13 cellular contexts compared by ENCODE assay signal in genomic region chr18:48828201-48828580, GRCh38.
DNase-seq lines count a peak whose midpoint lies in the region; ATAC-seq and TF ChIP-seq lines count a peak whose summit lies in the region.
"Had no signal": no experiment of that assay in that cellular context is flagged by ENCODE, and none has a peak within 500 bp of the region (broad histone marks: within the 10 kb centered on the region; RNA-seq: fewer than 3 reads in every experiment).

No MANE protein-coding gene starts in this region.

- H3K4me3 Mint-ChIP-seq in effector memory CD8-positive, alpha-beta T cell = no peak overlapping the region
- peak overlapping the region; percentile 86 for H3K4me3 Mint-ChIP-seq in neural progenitor cell
- H3K4me3 Mint-ChIP-seq: activated CD4-positive, alpha-beta memory T cell treated with anti-CD3 and anti-CD28 coated beads for 36 hours; activated naive CD4-positive, alpha-beta T cell treated with anti-CD3 and anti-CD28 coated beads, Interleukin-2, amount 50 U/mL, for 24 hours; stimulated activated naive B cell treated with anti-CD40 and anti-IgM and Interleukin-4, amounts not matched to agents 10 μg/mL and 1 μg/mL and 100 μg/mL, for 72 hours had no signal

- intact Hi-C loops in left ventricle myocardium inferior (cut with micrococcal nuclease) (no loop called here), Right ventricle myocardium superior (cut with DNase I) (no loop called here), uterus (cut with DNase I; ENCODE audit: low total_unique reads) (no loop called here), lower lobe of right lung (cut with DNase I) (no loop called here)

- no peak overlapping the region for H3K9ac ChIP-seq in neural progenitor cell

- H4K20me1 ChIP-seq in neural progenitor cell (ENCODE audit: low read depth) = no peaks in the 10 kb centered on the region

- peaks cover 5% of the 10 kb centered on the region for H3K36me3 ChIP-seq in left ventricle myocardium inferior
- no peaks in the 10 kb centered on the region for H3K36me3 ChIP-seq in neural progenitor cell
- no peaks in the 10 kb centered on the region for H3K36me3 ChIP-seq in uterus
- H3K36me3 ChIP-seq in lower lobe of right lung = no peaks in the 10 kb centered on the region

- peak overlapping the region; percentile 60 for H3K4me2 ChIP-seq in neural progenitor cell

- peak overlapping the region; percentile 95 to 100 for H3K27ac Mint-ChIP-seq in effector memory CD8-positive, alpha-beta T cell
- peak overlapping the region; percentile 100 for H3K27ac Mint-ChIP-seq in neural progenitor cell
- H3K27ac Mint-ChIP-seq: activated CD4-positive, alpha-beta memory T cell treated with anti-CD3 and anti-CD28 coated beads for 36 hours; stimulated activated naive B cell treated with anti-CD40 and anti-IgM and Interleukin-4, amounts not matched to agents 10 μg/mL and 1 μg/mL and 100 μg/mL, for 72 hours had no signal

- TF ChIP-seq POLR2A in uterus (IDR thresholded peaks at IDR 0.05) = no peak

- peak overlapping the region; percentile 82 for H3K27ac ChIP-seq in left ventricle myocardium inferior (replicated peaks)
- peak overlapping the region; percentile 83 for H3K27ac ChIP-seq in neural progenitor cell
- peak overlapping the region; percentile 76 to 77 for H3K27ac ChIP-seq in uterus
- H3K27ac ChIP-seq in lower lobe of right lung = no peak overlapping the region

- peaks cover 24% of the 10 kb centered on the region for H3K36me3 Mint-ChIP-seq in effector memory CD8-positive, alpha-beta T cell (ENCODE audit: insufficient read depth)
- peaks cover 10% of the 10 kb centered on the region for H3K36me3 Mint-ChIP-seq in neural progenitor cell
- H3K36me3 Mint-ChIP-seq: activated CD4-positive, alpha-beta memory T cell treated with anti-CD3 and anti-CD28 coated beads for 36 hours; activated naive CD4-positive, alpha-beta T cell treated with anti-CD3 and anti-CD28 coated beads, Interleukin-2, amount 50 U/mL, for 24 hours had no signal

- H3K4me1 Mint-ChIP-seq in effector memory CD8-positive, alpha-beta T cell (ENCODE audit: low read depth in 2 of 2) = peaks cover 65 to 71% of the 10 kb centered on the region in 2 donors
- H3K4me1 Mint-ChIP-seq in neural progenitor cell = peaks cover 87% of the 10 kb centered on the region

- no peak overlapping the region for H2AFZ ChIP-seq in neural progenitor cell (replicated peaks)

- H3K79me2 ChIP-seq in neural progenitor cell (ENCODE audit: low read depth) = no peaks in the 10 kb centered on the region

- ATAC-seq in Right ventricle myocardium superior (ENCODE audit: poor library complexity) (no peak), lower lobe of right lung (no peak), omental fat pad (ENCODE audit: low FRiP score) (no peak)
- no peak for ATAC-seq in effector memory CD8-positive, alpha-beta T cell (replicated peaks)
- ATAC-seq: stimulated activated naive B cell treated with anti-CD40 and anti-IgM and Interleukin-4, amounts not matched to agents 10 μg/mL and 1 μg/mL and 100 μg/mL, for 72 hours had no signal

- H3K4me3 ChIP-seq in left ventricle myocardium inferior = peak overlapping the region; percentile 36
- peak overlapping the region; percentile 21 for H3K4me3 ChIP-seq in neural progenitor cell
- H3K4me3 ChIP-seq in uterus = peak overlapping the region in 1 of 2 donors; percentile 16
- H3K4me3 ChIP-seq in foreskin fibroblast (ENCODE audit: low read depth in 1 of 2, low read length in 2 of 2) = peak overlapping the region in 1 of 2 donors; percentile 37
- no peak overlapping the region for H3K4me3 ChIP-seq in lower lobe of right lung

- H3K4me1 ChIP-seq in left ventricle myocardium inferior (peaks cover 69% of the 10 kb centered on the region), neural progenitor cell (peaks cover 56% of the 10 kb centered on the region), uterus (peaks cover 0 to 19% of the 10 kb centered on the region in 2 donors), lower lobe of right lung (peaks cover 69% of the 10 kb centered on the region)

- H3K27me3 Mint-ChIP-seq in effector memory CD8-positive, alpha-beta T cell = no peaks in the 10 kb centered on the region
- H3K27me3 Mint-ChIP-seq in neural progenitor cell (ENCODE audit: insufficient read depth, low read depth) = peaks cover 6% of the 10 kb centered on the region
- H3K27me3 Mint-ChIP-seq: activated CD4-positive, alpha-beta memory T cell treated with anti-CD3 and anti-CD28 coated beads for 36 hours; activated naive CD4-positive, alpha-beta T cell treated with anti-CD3 and anti-CD28 coated beads, Interleukin-2, amount 50 U/mL, for 24 hours had no signal

- no peaks in the 10 kb centered on the region for H3K9me3 Mint-ChIP-seq in effector memory CD8-positive, alpha-beta T cell
- peaks cover 14% of the 10 kb centered on the region for H3K9me3 Mint-ChIP-seq in neural progenitor cell
- H3K9me3 Mint-ChIP-seq: activated CD4-positive, alpha-beta memory T cell treated with anti-CD3 and anti-CD28 coated beads for 36 hours; activated naive CD4-positive, alpha-beta T cell treated with anti-CD3 and anti-CD28 coated beads, Interleukin-2, amount 50 U/mL, for 24 hours; stimulated activated naive B cell treated with anti-CD40 and anti-IgM and Interleukin-4, amounts not matched to agents 10 μg/mL and 1 μg/mL and 100 μg/mL, for 72 hours had no signal

- TF ChIP-seq CTCF in left ventricle myocardium inferior (IDR thresholded peaks at IDR 0.05; ENCODE audit: borderline replicate concordance) (no peak), neural progenitor cell (IDR thresholded peaks at IDR 0.05) (no peak), uterus (IDR thresholded peaks at IDR 0.05) (no peak), foreskin fibroblast (IDR thresholded peaks at IDR 0.05; ENCODE audit: low read depth, low read length) (no peak), lower lobe of right lung (IDR thresholded peaks at IDR 0.05) (no peak), omental fat pad (IDR thresholded peaks at IDR 0.05) (no peak)

- peaks cover 37% of the 10 kb centered on the region for H3F3A ChIP-seq in neural progenitor cell (ENCODE audit: low read depth)

- H3K27me3 ChIP-seq in left ventricle myocardium inferior (ENCODE audit: low read depth) (no peaks in the 10 kb centered on the region), neural progenitor cell (no peaks in the 10 kb centered on the region), uterus (no peaks in the 10 kb centered on the region), lower lobe of right lung (ENCODE audit: low read depth) (no peaks in the 10 kb centered on the region)

- DNase-seq in left ventricle myocardium inferior = no peak
- no peak for DNase-seq in Right ventricle myocardium superior
- no peak for DNase-seq in effector memory CD8-positive, alpha-beta T cell
- no peak for DNase-seq in neural progenitor cell (ENCODE audit: low spot score)
- peak; percentile 5 to 11 for DNase-seq in uterus
- DNase-seq in foreskin fibroblast = no peak
- DNase-seq in lower lobe of right lung = no peak
- DNase-seq in omental fat pad (ENCODE audit: low spot score) = no peak
- DNase-seq: activated CD4-positive, alpha-beta memory T cell treated with anti-CD3 and anti-CD28 coated beads for 36 hours; hypothalamus; stimulated activated naive B cell treated with anti-CD40 and anti-IgM and Interleukin-4, amounts not matched to agents 10 μg/mL and 1 μg/mL and 100 μg/mL, for 72 hours; T-helper 1 cell had no signal

- H3K9me3 ChIP-seq in left ventricle myocardium inferior (replicated peaks) = peaks cover 5% of the 10 kb centered on the region
- H3K9me3 ChIP-seq in neural progenitor cell (ENCODE audit: low read depth) = no peaks in the 10 kb centered on the region
- H3K9me3 ChIP-seq in uterus = no peaks in the 10 kb centered on the region
- no peaks in the 10 kb centered on the region for H3K9me3 ChIP-seq in lower lobe of right lung

Comparison
In these comparisons a context has a peak if more than half of its experiments do, and no peak if none do; other contexts are left out.
1. DNase-seq: peak in uterus (2 of 2); none in left ventricle myocardium inferior (single experiment), Right ventricle myocardium superior (single experiment), effector memory CD8-positive, alpha-beta T cell (0 of 3), neural progenitor cell (single experiment), foreskin fibroblast (0 of 2), lower lobe of right lung (single experiment) and omental fat pad (single experiment).